8 cellular contexts compared by ENCODE assay signal in the genomic region with DNA sequence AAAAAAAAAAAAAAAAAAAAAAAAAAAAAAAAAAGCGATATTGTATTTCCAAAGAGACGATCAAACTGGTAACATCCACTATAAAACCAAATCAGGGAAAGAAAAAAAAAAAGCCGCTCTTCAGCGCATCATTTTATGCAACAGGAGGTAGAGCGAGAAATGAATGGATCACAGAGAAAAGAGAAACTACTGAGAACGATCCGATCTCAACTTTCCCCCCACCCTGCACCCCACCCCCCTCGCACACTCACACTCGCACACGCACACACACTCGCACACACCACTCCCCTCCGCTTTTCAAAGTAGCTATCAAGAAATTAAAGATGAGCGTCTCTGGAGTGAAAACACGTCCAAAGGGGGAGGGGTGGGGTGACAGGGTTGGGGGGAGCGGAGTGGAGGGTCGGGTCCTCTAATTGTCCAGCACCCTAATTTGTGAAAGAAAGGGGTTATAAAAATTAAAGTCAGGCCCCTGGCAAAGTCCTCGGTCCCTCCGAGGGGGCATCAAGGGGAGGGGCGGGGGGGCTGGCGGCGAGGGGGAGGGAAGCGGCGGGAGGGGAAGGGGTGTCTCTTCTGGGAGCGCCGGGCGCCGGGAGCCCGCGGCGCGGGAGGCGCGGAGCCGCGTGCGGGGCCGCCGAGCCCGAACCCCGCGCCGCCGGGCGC. TPM values are rescaled to one million over a fixed set of nuclear protein-coding genes. Genes with fewer than 3 reads are reported as not detected.
A peak's percentile ranks its signal among the peaks of the same experiment; 100 is the strongest.
DNase-seq lines count a peak whose midpoint lies in the region; TF ChIP-seq lines count a peak whose summit lies in the region.

No MANE protein-coding gene starts in this region.

- H3K4me1 ChIP-seq in NT2/D1 (ENCODE audit: insufficient read depth, insufficient read length) (peaks cover 5% of the 10 kb centered on the region), stomach (peaks cover 0 to 28% (median 4%) of the 10 kb centered on the region in 4 donors)

- H3K27me3 ChIP-seq in NT2/D1 (ENCODE audit: insufficient read depth, insufficient read length) (no peaks in the 10 kb centered on the region), layer of hippocampus (ENCODE audit: control insufficient read depth, insufficient read depth, low read length) (no peaks in the 10 kb centered on the region), stomach (peaks cover 0 to 12% (median 0%) of the 10 kb centered on the region in 3 donors)

- no peak for TF ChIP-seq EP300 in stomach (IDR thresholded peaks at IDR 0.05)

- H3K27ac ChIP-seq in 22Rv1 (peak overlapping the region; percentile 68), layer of hippocampus (ENCODE audit: low read depth, low read length) (peak overlapping the region; percentile 91), stomach (peak overlapping the region; percentile 75 to 91 (median 87))

- no peaks in the 10 kb centered on the region for H3K9me3 ChIP-seq in NT2/D1 (ENCODE audit: insufficient read depth, low read length)
- H3K9me3 ChIP-seq in stomach = no peaks in the 10 kb centered on the region

- DNase-seq in GM13977 (ENCODE audit: low spot score) (peak; percentile 39), NT2/D1 (ENCODE audit: low read depth, low spot score) (no peak), cerebellar cortex (ENCODE audit: low spot score) (peak; percentile 50), stomach (no peak), cortex of kidney (lab: John Stamatoyannopoulos, UW) (no peak), HT-29 (ENCODE audit: low spot score) (no peak)

- TF ChIP-seq CTCF in 22Rv1 (IDR thresholded peaks at IDR 0.05) (no peak), GM13977 (IDR thresholded peaks at IDR 0.05; ENCODE audit: extremely low read depth, insufficient read depth, missing control alignments) (no peak), stomach (IDR thresholded peaks at IDR 0.05) (no peak)

- H3K4me3 ChIP-seq in NT2/D1 (ENCODE audit: insufficient read length, low read depth) (peak overlapping the region; percentile 47), stomach (peak overlapping the region; percentile 57 to 71 (median 62))

- H3K9ac ChIP-seq in NT2/D1 (ENCODE audit: insufficient read length, low read depth) = no peak overlapping the region

- H3K36me3 ChIP-seq in NT2/D1 (ENCODE audit: insufficient read depth, insufficient read length, low read length) (peaks cover 5% of the 10 kb centered on the region), stomach (no peaks in the 10 kb centered on the region)

- WGBS in stomach, 5 donors = 0 to 1% (median 1%) methylated on average over 16 to 43 of the region's 44 CpGs

- in situ Hi-C loops in GM13977 (cut with MboI; ENCODE audit: low pct_unique_long_range_greater_than_20kb, low sequenced_read_pairs, unreplicated experiment) = no loop called here

- TF ChIP-seq POLR2A in stomach (IDR thresholded peaks at IDR 0.05) = no peak

- intact Hi-C loops in stomach (cut with DNase I; ENCODE audit: low total_unique reads) = loop anchor here (5.0 kb wide), 1 partner anchor 170 kb away; no protein-coding TSS in a partner anchor

RNA-seq across cellular contexts. Expression of a gene that starts 0.5 kb away (rescaled TPM):
- total RNA-seq in stomach = 100 to 1,000 TPM in 2 of 5 donors, 10 to 100 TPM in 2, 1 to 10 TPM in 1; 7.2 to 187 (median 74.1) TPM
- polyA plus RNA-seq in stomach = 10 to 100 TPM in 2 of 3 donors, 1 to 10 TPM in 1; 5.1 to 22.1 (median 12.7) TPM
- total RNA-seq in HT-29 (2014; rRNA removed; shearing (Covaris generic)) = 0.18 and 0.58 TPM in 2 replicates

Comparison
In these comparisons a context has a peak if more than half of its experiments do, and no peak if none do; other contexts are left out.
1. DNase-seq: peak in GM13977 (single experiment) and cerebellar cortex (single experiment); none in NT2/D1 (single experiment), stomach (single experiment), cortex of kidney (single experiment) and HT-29 (single experiment).
2. Peak in every context shown above with its lines, with median percentiles within 50 percentile points of each other: H3K27ac ChIP-seq.